Comparison of ENCODE assay signal across 8 cellular contexts in the genomic region with DNA sequence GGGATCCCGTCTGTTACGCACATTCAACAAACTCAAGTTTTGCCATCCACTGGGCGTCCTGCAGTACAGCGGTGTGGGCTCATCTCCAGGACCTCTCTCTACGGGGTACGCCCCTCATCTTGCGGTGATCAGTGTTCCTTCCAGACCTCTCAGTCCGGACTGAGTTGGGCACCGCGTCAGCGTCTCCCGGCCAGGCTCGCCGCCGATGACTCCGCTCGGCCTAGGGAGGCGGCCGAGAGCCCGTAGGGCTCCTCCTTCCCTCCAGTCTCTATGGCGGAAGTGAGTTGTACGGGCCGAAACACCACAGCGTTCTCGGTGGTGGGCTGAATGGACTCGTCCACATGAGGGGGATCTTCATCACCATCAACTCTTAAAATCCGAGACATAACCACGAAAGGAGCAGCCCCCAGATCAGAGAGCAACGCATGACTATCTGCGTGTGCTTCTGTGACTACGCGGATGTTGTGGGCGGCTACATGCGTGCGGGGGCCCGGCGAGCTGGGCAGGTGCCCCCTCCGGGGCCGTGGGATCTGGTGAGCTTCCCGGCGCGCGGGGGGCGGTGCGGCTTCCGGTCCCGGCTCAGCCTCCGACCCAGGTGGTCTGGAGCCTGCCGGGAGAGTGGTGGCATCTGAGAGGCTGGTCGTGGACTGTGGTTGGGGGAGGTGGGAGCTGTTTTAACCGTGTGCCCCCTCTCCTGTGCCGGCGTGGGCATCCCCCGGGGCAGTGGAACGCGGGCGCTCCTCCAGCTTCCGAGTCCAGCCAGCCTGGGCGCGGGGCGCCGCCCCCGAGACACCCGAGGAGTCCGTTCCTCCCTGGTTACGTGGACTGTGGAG. TPM values are rescaled to one million over a fixed set of nuclear protein-coding genes. Genes with fewer than 3 reads are reported as not detected.
DNase-seq lines count a peak whose midpoint lies in the region; ATAC-seq lines count a peak whose summit lies in the region.

A gene with protein sequence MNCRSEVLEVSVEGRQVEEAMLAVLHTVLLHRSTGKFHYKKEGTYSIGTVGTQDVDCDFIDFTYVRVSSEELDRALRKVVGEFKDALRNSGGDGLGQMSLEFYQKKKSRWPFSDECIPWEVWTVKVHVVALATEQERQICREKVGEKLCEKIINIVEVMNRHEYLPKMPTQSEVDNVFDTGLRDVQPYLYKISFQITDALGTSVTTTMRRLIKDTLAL (plus strand): TSS at position 569 of the 833 bp plus-strand sequence. CDS start 3,673 bp downstream, outside the sequence.

- peak; percentile 96 for ATAC-seq in GM19351 (IDR thresholded peaks at IDR 0.05; ENCODE audit: unreplicated experiment)
- ATAC-seq in HG03521 (IDR thresholded peaks at IDR 0.05; ENCODE audit: unreplicated experiment) = peak; percentile 90
- peak; percentile 97 for ATAC-seq in left lobe of liver

- H3K27ac Mint-ChIP-seq in dendritic cell treated with granulocyte-macrophage colony-stimulating factor and Interleukin-4, amounts not matched to agents 40 ng/mL and 50 ng/mL, for 4 days = peak within 1 kb of the TSS; percentile 97

- peaks cover 17% of the 10 kb centered on the region for H3K27me3 Mint-ChIP-seq in dendritic cell treated with granulocyte-macrophage colony-stimulating factor and Interleukin-4, amounts not matched to agents 40 ng/mL and 50 ng/mL, for 4 days

- no peaks in the 10 kb centered on the region for H3K9me3 Mint-ChIP-seq in dendritic cell treated with granulocyte-macrophage colony-stimulating factor and Interleukin-4, amounts not matched to agents 40 ng/mL and 50 ng/mL, for 4 days

- H3K4me1 Mint-ChIP-seq in dendritic cell treated with granulocyte-macrophage colony-stimulating factor and Interleukin-4, amounts not matched to agents 40 ng/mL and 50 ng/mL, for 4 days (ENCODE audit: low read depth) = peaks cover 56% of the 10 kb centered on the region

- DNase-seq in CD1c-positive myeloid dendritic cell (ENCODE audit: extremely low spot score) (peak; percentile 96), NCI-H69 (lab: John Stamatoyannopoulos, UW) (peak; percentile 98), left lobe of liver (ENCODE audit: low spot score) (peak; percentile 90)
- peak; percentile 80 for DNase-seq in activated CD4-positive, alpha-beta T cell treated with anti-CD3 and anti-CD28 coated beads, Interleukin-2, amount 50 U/mL, for 1 hour
- DNase-seq in stimulated activated CD4-positive, alpha-beta T cell treated with anti-CD3 and anti-CD28 coated beads, Interleukin-2, amount 100 ng/mL, for 48 hours = peak; percentile 75 to 77

- intact Hi-C loops in dendritic cell treated with granulocyte-macrophage colony-stimulating factor and Interleukin-4, amounts not matched to agents 40 ng/mL and 50 ng/mL, for 4 days (cut with micrococcal nuclease) = loop anchor here (1.0 to 2.0 kb wide), 3 partner anchors 18 to 44 kb away; a partner anchor contains a TSS

- peaks cover 35% of the 10 kb centered on the region for H3K36me3 Mint-ChIP-seq in dendritic cell treated with granulocyte-macrophage colony-stimulating factor and Interleukin-4, amounts not matched to agents 40 ng/mL and 50 ng/mL, for 4 days (ENCODE audit: low read depth)

- H3K4me3 Mint-ChIP-seq in dendritic cell treated with granulocyte-macrophage colony-stimulating factor and Interleukin-4, amounts not matched to agents 40 ng/mL and 50 ng/mL, for 4 days = peak within 1 kb of the TSS; percentile 88

RNA-seq across cellular contexts. Expression of the gene that starts here (rescaled TPM):
- 18.0 TPM for total RNA-seq in left lobe of liver

Comparison
In these comparisons a context has a peak if more than half of its experiments do, and no peak if none do; other contexts are left out.
1. Peak in every context shown above with its lines: DNase-seq and ATAC-seq.